Comparison of ENCODE assay signal across 8 cellular contexts in the genomic region with DNA sequence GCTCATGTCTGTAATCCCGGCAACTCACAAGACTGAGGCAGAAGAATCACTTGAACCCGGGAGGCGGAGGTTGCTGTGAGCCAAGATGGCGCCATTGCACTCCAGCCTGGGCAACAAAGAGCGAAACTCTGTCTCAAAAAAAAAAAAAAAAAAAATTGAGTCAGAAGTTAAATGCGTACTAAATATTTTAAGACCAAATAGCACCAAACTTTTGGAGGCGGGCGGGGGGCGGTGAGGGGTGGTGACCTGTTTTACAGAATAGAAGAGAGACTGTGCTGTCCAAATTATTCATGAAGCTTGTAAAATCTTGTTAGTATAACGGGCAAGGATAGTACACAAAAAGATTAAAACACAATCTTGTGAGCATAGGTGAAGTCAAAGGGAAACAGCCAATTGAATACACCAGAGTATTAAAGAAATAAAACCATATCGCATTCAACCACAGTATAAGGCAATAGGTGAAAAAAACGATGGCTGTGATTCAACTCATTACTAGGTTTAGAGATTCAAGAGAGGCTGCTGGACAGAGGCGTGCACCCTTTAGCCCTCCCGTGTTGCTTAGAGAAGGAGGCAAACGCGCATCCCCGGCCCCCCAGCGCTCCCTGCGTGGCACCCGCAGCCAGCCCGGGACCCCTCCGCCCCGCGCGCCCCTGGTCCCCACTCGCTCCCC. TPM values are rescaled to one million over a fixed set of nuclear protein-coding genes. Genes with fewer than 3 reads are reported as not detected.
DNase-seq lines count a peak whose midpoint lies in the region; ATAC-seq and TF ChIP-seq lines count a peak whose summit lies in the region.

No MANE protein-coding gene starts in this region.

- H3K36me3 Mint-ChIP-seq in activated T-cell treated with anti-CD3 and anti-CD28 coated beads, Interleukin-2, amount 50 U/mL, for 24 hours (ENCODE audit: low read depth) = peaks cover 96% of the 10 kb centered on the region

- no peaks in the 10 kb centered on the region for H3K9me2 ChIP-seq in OCI-LY1 (ENCODE audit: low read depth, low read length)

- peak overlapping the region in 1 of 2 experiments; percentile 37 for H3K14ac ChIP-seq in mesenchymal stem cell (ENCODE audit: low read length in 2 of 2)

- TF ChIP-seq CTCF in OCI-LY1 (IDR thresholded peaks at IDR 0.05; ENCODE audit: low read length) (no peak), upper lobe of right lung (IDR thresholded peaks at IDR 0.05) (no peak)

- no peak overlapping the region for H2AK5ac ChIP-seq in mesenchymal stem cell (ENCODE audit: low read length, severe bottlenecking)

- 0 out of 2 replicates have a peak overlapping the region, but pooled peaks have one; percentile 30 for H2AFZ ChIP-seq in OCI-LY1 (ENCODE audit: low read length)
- peak overlapping the region; percentile 49 for H2AFZ ChIP-seq in mesenchymal stem cell (ENCODE audit: low read depth, low read length)

- ATAC-seq in upper lobe of right lung = no peak
- no peak for ATAC-seq in GM18861 (IDR thresholded peaks at IDR 0.05; ENCODE audit: unreplicated experiment)
- ATAC-seq in GM21529 (IDR thresholded peaks at IDR 0.05; ENCODE audit: unreplicated experiment) = no peak

- H4K91ac ChIP-seq in mesenchymal stem cell (ENCODE audit: low read length) = no peak overlapping the region

- H3K9me3 ChIP-seq in OCI-LY1 (ENCODE audit: low read length) = peaks cover 39% of the 10 kb centered on the region
- peaks cover 58% of the 10 kb centered on the region for H3K9me3 ChIP-seq in mesenchymal stem cell (ENCODE audit: control insufficient read depth, low read length)
- H3K9me3 ChIP-seq in upper lobe of right lung = peaks cover 56% of the 10 kb centered on the region

- peaks cover 9% of the 10 kb centered on the region for H3K79me2 ChIP-seq in OCI-LY1 (ENCODE audit: insufficient read depth, low read length)

- H2BK120ac ChIP-seq in mesenchymal stem cell (ENCODE audit: low read depth, low read length) = no peak overlapping the region

- H3K27me3 Mint-ChIP-seq in activated T-cell treated with anti-CD3 and anti-CD28 coated beads, Interleukin-2, amount 50 U/mL, for 24 hours = no peaks in the 10 kb centered on the region

- no peak overlapping the region for H3K23ac ChIP-seq in mesenchymal stem cell (ENCODE audit: low read length in 2 of 2)

- intact Hi-C loops in upper lobe of right lung (cut with DNase I) = no loop called here

- 24% methylated on average over 22 of the region's 26 CpGs for WGBS in mesenchymal stem cell

- H3K4me1 ChIP-seq in OCI-LY1 (ENCODE audit: insufficient read depth, low read length, severe bottlenecking) (peaks cover 14% of the 10 kb centered on the region), mesenchymal stem cell (ENCODE audit: control insufficient read depth, insufficient read depth, low read depth, low read length) (no peaks in the 10 kb centered on the region), upper lobe of right lung (no peaks in the 10 kb centered on the region)

- H3K27ac ChIP-seq in OCI-LY1 (ENCODE audit: low read depth, low read length, poor library complexity, severe bottlenecking) (peak overlapping the region; percentile 81), cingulate gyrus (ENCODE audit: low read depth, low read length) (peak overlapping the region; percentile 95), mesenchymal stem cell (ENCODE audit: low read length, poor library complexity, severe bottlenecking) (peak overlapping the region; percentile 55), upper lobe of right lung (peak overlapping the region; percentile 94)

- no peak for DNase-seq in activated T-cell treated with anti-CD3 and anti-CD28 coated beads, Interleukin-2, amount 50 U/mL, for 24 hours
- DNase-seq in activated T-cell treated with anti-CD3 and anti-CD28 coated beads, Interleukin-2, amount 50 U/mL, for 1 hour = no peak
- no peak for DNase-seq in mesenchymal stem cell
- no peak for DNase-seq in upper lobe of right lung

- peaks cover 41% of the 10 kb centered on the region for H3K9me3 Mint-ChIP-seq in activated T-cell treated with anti-CD3 and anti-CD28 coated beads, Interleukin-2, amount 50 U/mL, for 24 hours

- peak overlapping the region; percentile 14 to 39 for H3K4ac ChIP-seq in mesenchymal stem cell (ENCODE audit: low read depth in 1 of 2, low read length in 2 of 2)

- H3K9ac ChIP-seq in OCI-LY1 (ENCODE audit: low read length) (peak overlapping the region; percentile 83), mesenchymal stem cell (ENCODE audit: low read length) (peak overlapping the region; percentile 96)

- H2BK12ac ChIP-seq in mesenchymal stem cell (ENCODE audit: low read length in 2 of 2) = no peak overlapping the region

- H3K4me2 ChIP-seq in OCI-LY1 (ENCODE audit: low read length) = peak overlapping the region; percentile 70
- H3K4me2 ChIP-seq in mesenchymal stem cell (ENCODE audit: low read length, poor library complexity, severe bottlenecking) = peak overlapping the region; percentile 92

- H2BK15ac ChIP-seq in mesenchymal stem cell (ENCODE audit: low read depth, poor library complexity, severe bottlenecking) = peak overlapping the region; percentile 73

- peak overlapping the region; percentile 16 for H4K8ac ChIP-seq in mesenchymal stem cell (ENCODE audit: low read length)

- H3K79me1 ChIP-seq in mesenchymal stem cell (replicated peaks; ENCODE audit: low read length, poor library complexity, severe bottlenecking) = peaks cover 21% of the 10 kb centered on the region

- peaks cover 24% of the 10 kb centered on the region for H3K4me1 Mint-ChIP-seq in activated T-cell treated with anti-CD3 and anti-CD28 coated beads, Interleukin-2, amount 50 U/mL, for 24 hours (ENCODE audit: low read depth)

- H3K27me3 ChIP-seq in OCI-LY1 (ENCODE audit: insufficient read depth, low read length) (no peaks in the 10 kb centered on the region), mesenchymal stem cell (ENCODE audit: control insufficient read depth in 1 of 2, insufficient read depth in 1 of 2, low read length in 2 of 2) (no peaks in the 10 kb centered on the region), upper lobe of right lung (no peaks in the 10 kb centered on the region)

- H3K4me3 Mint-ChIP-seq in activated T-cell treated with anti-CD3 and anti-CD28 coated beads, Interleukin-2, amount 50 U/mL, for 24 hours = peak overlapping the region; percentile 92

- no peaks in the 10 kb centered on the region for H3F3A ChIP-seq in OCI-LY1 (ENCODE audit: insufficient read depth, low read length)

- peak overlapping the region; percentile 96 for H3K27ac Mint-ChIP-seq in activated T-cell treated with anti-CD3 and anti-CD28 coated beads, Interleukin-2, amount 50 U/mL, for 24 hours

- peak overlapping the region; percentile 52 to 71 for H3K18ac ChIP-seq in mesenchymal stem cell (ENCODE audit: low read depth in 1 of 2, low read length in 2 of 2)

- H3K4me3 ChIP-seq in OCI-LY1 (ENCODE audit: low read depth, low read length, poor library complexity, severe bottlenecking) (peak overlapping the region; percentile 92), mesenchymal stem cell (ENCODE audit: insufficient read depth in 1 of 2, low read depth in 1 of 2, low read length in 2 of 2) (peak overlapping the region; percentile 73 to 90), upper lobe of right lung (peak overlapping the region; percentile 66)

- H2BK5ac ChIP-seq in mesenchymal stem cell (ENCODE audit: low read depth, low read length, poor library complexity, severe bottlenecking) = no peak overlapping the region

- H4K20me1 ChIP-seq in OCI-LY1 (ENCODE audit: insufficient read depth, low read length) = no peaks in the 10 kb centered on the region

- H3K36me3 ChIP-seq in OCI-LY1 (ENCODE audit: insufficient read depth, low read length) (peaks cover 73% of the 10 kb centered on the region), mesenchymal stem cell (ENCODE audit: control insufficient read depth in 1 of 2, insufficient read depth in 2 of 2, low read depth in 1 of 2, low read length in 2 of 2) (peaks cover 17 to 30% of the 10 kb centered on the region in 2 experiments), upper lobe of right lung (no peaks in the 10 kb centered on the region)

RNA-seq across cellular contexts. Expression of a gene that starts 0.6 kb away (rescaled TPM):
- 0.35 TPM for polyA plus RNA-seq in mesenchymal stem cell (2013, experiment 1 of 2)
- 0.36 TPM for polyA plus RNA-seq in mesenchymal stem cell (2013, experiment 2 of 2)
- 2.4 TPM for total RNA-seq in upper lobe of right lung

RNA-seq across cellular contexts. Expression of a gene that starts 0.9 kb away (rescaled TPM):
- polyA plus RNA-seq in mesenchymal stem cell (2013, experiment 1 of 2) = 4.1 TPM
- 3.6 TPM for polyA plus RNA-seq in mesenchymal stem cell (2013, experiment 2 of 2)
- total RNA-seq in upper lobe of right lung = 8.2 TPM

RNA-seq across cellular contexts. Expression of a gene that starts 48.8 kb away (rescaled TPM):
- 8.2 TPM for polyA plus RNA-seq in mesenchymal stem cell (2013, experiment 1 of 2)
- 8.0 TPM for polyA plus RNA-seq in mesenchymal stem cell (2013, experiment 2 of 2)
- 15.7 TPM for total RNA-seq in upper lobe of right lung

RNA-seq across cellular contexts. Expression of a gene that starts 51.8 kb away (rescaled TPM):
- 6.1 TPM for polyA plus RNA-seq in mesenchymal stem cell (2013, experiment 1 of 2)
- polyA plus RNA-seq in mesenchymal stem cell (2013, experiment 2 of 2) = 6.4 TPM
- total RNA-seq in upper lobe of right lung = 25.4 TPM
